13 cellular contexts compared by ENCODE assay signal in the genomic region with DNA sequence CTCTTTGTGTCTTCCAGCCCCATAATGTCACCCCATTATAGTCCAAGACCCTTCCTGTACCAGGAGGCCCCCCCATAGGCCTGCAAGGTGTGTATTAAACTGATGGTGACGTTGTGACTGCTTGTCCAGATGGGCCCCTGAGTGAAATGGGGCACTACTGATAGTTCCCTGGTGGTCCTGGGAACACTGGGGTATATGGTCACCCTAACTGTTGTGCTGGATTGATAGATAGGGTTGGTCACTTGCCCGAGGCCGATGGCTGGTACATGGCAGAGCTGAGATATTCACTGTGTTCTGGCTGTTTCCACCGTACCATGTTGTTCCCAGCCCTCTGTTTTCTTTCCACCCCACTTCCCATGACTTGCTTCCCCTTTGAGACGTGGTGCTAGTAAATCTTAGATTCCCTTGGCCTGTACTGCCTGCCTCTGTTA. TPM values are rescaled to one million over a fixed set of nuclear protein-coding genes. Genes with fewer than 3 reads are reported as not detected.
A peak's percentile ranks its signal among the peaks of the same experiment; 100 is the strongest.
DNase-seq lines count a peak whose midpoint lies in the region; ATAC-seq and TF ChIP-seq lines count a peak whose summit lies in the region.
"Had no signal": no experiment of that assay in that cellular context is flagged by ENCODE, and none has a peak within 500 bp of the region (broad histone marks: within the 10 kb centered on the region; RNA-seq: fewer than 3 reads in every experiment).

No MANE protein-coding gene starts in this region.

- H3F3A ChIP-seq in GM23248 (ENCODE audit: insufficient read depth) = peaks cover 11% of the 10 kb centered on the region

- no peaks in the 10 kb centered on the region for H3K27me3 Mint-ChIP-seq in activated CD4-positive, alpha-beta T cell treated with anti-CD3 and anti-CD28 coated beads, Interleukin-2, amount 10 ng/mL, durations not matched to agents 24 days and 14 days
- no peaks in the 10 kb centered on the region for H3K27me3 Mint-ChIP-seq in chondrocyte (ENCODE audit: low read depth)
- H3K27me3 Mint-ChIP-seq: activated naive CD8-positive, alpha-beta T cell treated with anti-CD3 and anti-CD28 coated beads, Interleukin-2, amount 10 ng/mL, durations not matched to agents 7 days and 5 days had no signal

- peaks cover 24% of the 10 kb centered on the region for H3K4me1 Mint-ChIP-seq in activated CD4-positive, alpha-beta T cell treated with anti-CD3 and anti-CD28 coated beads, Interleukin-2, amount 10 ng/mL, durations not matched to agents 24 days and 14 days
- peaks cover 40% of the 10 kb centered on the region for H3K4me1 Mint-ChIP-seq in chondrocyte (ENCODE audit: low read depth)

- H3K4me3 Mint-ChIP-seq in activated CD4-positive, alpha-beta T cell treated with anti-CD3 and anti-CD28 coated beads, Interleukin-2, amount 10 ng/mL, durations not matched to agents 24 days and 14 days = no peak overlapping the region
- no peak overlapping the region for H3K4me3 Mint-ChIP-seq in chondrocyte (ENCODE audit: unreplicated experiment)
- H3K4me3 Mint-ChIP-seq: activated naive CD8-positive, alpha-beta T cell treated with anti-CD3 and anti-CD28 coated beads, Interleukin-2, amount 10 ng/mL, durations not matched to agents 7 days and 5 days had no signal

- H3K36me3 ChIP-seq in gastrocnemius medialis (peaks cover 0 to 42% of the 10 kb centered on the region in 2 donors), GM23248 (ENCODE audit: low read depth) (peaks cover 12% of the 10 kb centered on the region; the same call in 1 of the 2 replicates)

- H4K20me1 ChIP-seq in GM23248 (ENCODE audit: insufficient read depth) = no peaks in the 10 kb centered on the region

- H3K9me2 ChIP-seq in GM23248 (ENCODE audit: insufficient read depth) = no peaks in the 10 kb centered on the region

- intact Hi-C loops in activated CD4-positive, alpha-beta T cell treated with anti-CD3 and anti-CD28 coated beads, Interleukin-2, amount 10 ng/mL, durations not matched to agents 24 days and 14 days (cut with micrococcal nuclease) = no loop called here
- intact Hi-C loops in gastrocnemius medialis (cut with DNase I; ENCODE audit: low total_unique reads) = no loop called here

- H3K79me2 ChIP-seq in GM23248 (ENCODE audit: insufficient read depth) = peaks cover 79% of the 10 kb centered on the region

- H3K9me3 ChIP-seq in gastrocnemius medialis (no peaks in the 10 kb centered on the region), GM23248 (ENCODE audit: low read depth) (no peaks in the 10 kb centered on the region)
- H3K9me3 ChIP-seq: stomach had no signal

- peak overlapping the region; percentile 10 for H3K27ac Mint-ChIP-seq in activated CD4-positive, alpha-beta T cell treated with anti-CD3 and anti-CD28 coated beads, Interleukin-2, amount 10 ng/mL, durations not matched to agents 24 days and 14 days
- peak overlapping the region; percentile 32 for H3K27ac Mint-ChIP-seq in chondrocyte (ENCODE audit: unreplicated experiment)

- H3K36me3 Mint-ChIP-seq in activated CD4-positive, alpha-beta T cell treated with anti-CD3 and anti-CD28 coated beads, Interleukin-2, amount 10 ng/mL, durations not matched to agents 24 days and 14 days (ENCODE audit: low read depth) = peaks cover 53% of the 10 kb centered on the region
- peaks cover 16% of the 10 kb centered on the region for H3K36me3 Mint-ChIP-seq in chondrocyte (ENCODE audit: low read depth)

- H3K27ac ChIP-seq in gastrocnemius medialis (peak overlapping the region in 3 of 4 donors; percentile 24 to 85 (median 29)), GM23248 (no peak overlapping the region)

- H3K4me1 ChIP-seq in gastrocnemius medialis (peaks cover 35 to 51% of the 10 kb centered on the region in 2 donors), GM23248 (ENCODE audit: insufficient read depth) (peaks cover 13% of the 10 kb centered on the region)

- no peaks in the 10 kb centered on the region for H3K27me3 ChIP-seq in gastrocnemius medialis
- H3K27me3 ChIP-seq in GM23248 (replicated peaks; ENCODE audit: insufficient read depth) = no peaks in the 10 kb centered on the region
- H3K27me3 ChIP-seq: stomach had no signal

- 66 to 69% methylated on average over 5 of the region's 5 CpGs for WGBS in GM23248 (ENCODE audit: low coverage in 1 of 2, low lambda C conversion rate in 2 of 2, missing lambda C conversion rate in 2 of 2), 2 experiments

- no peak overlapping the region for H2AFZ ChIP-seq in GM23248

- DNase-seq in activated CD4-positive, alpha-beta T cell treated with anti-CD3 and anti-CD28 coated beads, Interleukin-2, amount 10 ng/mL, durations not matched to agents 24 days and 14 days = no peak
- DNase-seq in activated CD4-positive, alpha-beta T cell treated with anti-CD3 and anti-CD28 coated beads, Interleukin-2, amount 50 U/mL, for 4 hours = no peak
- DNase-seq in chondrocyte (ENCODE audit: low spot score) = peak; percentile 20
- no peak for DNase-seq in gastrocnemius medialis
- DNase-seq in GM23248 = no peak
- DNase-seq in NCI-H1048 (lab: John Stamatoyannopoulos, UW) = no peak
- DNase-seq: 8988T; activated CD4-positive, alpha-beta T cell treated with anti-CD3 and anti-CD28 coated beads for 4 hours; activated naive CD8-positive, alpha-beta T cell treated with anti-CD3 and anti-CD28 coated beads, Interleukin-2, amount 10 ng/mL, durations not matched to agents 7 days and 5 days; DMS153; left ventricle myocardium superior; stimulated activated CD4-positive, alpha-beta T cell treated with anti-CD3 and anti-CD28 coated beads, Interleukin-1b, Interleukin-23, amount 100 ng/mL, for 48 hours; stomach had no signal

- H3K4me2 ChIP-seq in GM23248 (ENCODE audit: unreplicated experiment) = no peak overlapping the region

- TF ChIP-seq CTCF in chondrocyte (IDR thresholded peaks at IDR 0.05) (no peak), gastrocnemius medialis (IDR thresholded peaks at IDR 0.05 in 4 of 5, conservative IDR thresholded peaks at IDR 0.05 in 1 of 5) (no peak)

- H3K4me3 ChIP-seq in gastrocnemius medialis (no peak overlapping the region), GM23248 (no peak overlapping the region)
- H3K4me3 ChIP-seq: stomach had no signal

- no peak overlapping the region for H3K9ac ChIP-seq in GM23248

- no peak for TF ChIP-seq POLR2A in gastrocnemius medialis (IDR thresholded peaks at IDR 0.05)

- no peak for ATAC-seq in gastrocnemius medialis
- ATAC-seq: left ventricle myocardium superior had no signal

- H3K9me3 Mint-ChIP-seq in activated CD4-positive, alpha-beta T cell treated with anti-CD3 and anti-CD28 coated beads, Interleukin-2, amount 10 ng/mL, durations not matched to agents 24 days and 14 days = no peaks in the 10 kb centered on the region
- H3K9me3 Mint-ChIP-seq in chondrocyte (ENCODE audit: low read depth) = no peaks in the 10 kb centered on the region
- H3K9me3 Mint-ChIP-seq: activated naive CD8-positive, alpha-beta T cell treated with anti-CD3 and anti-CD28 coated beads, Interleukin-2, amount 10 ng/mL, durations not matched to agents 7 days and 5 days had no signal

- in situ Hi-C loops in gastrocnemius medialis (cut with MboI; ENCODE audit: low sequenced_read_pairs in 4 of 4) (no loop called here), GM23248 (cut with MboI) (no loop called here)

RNA-seq across cellular contexts. Expression of a gene that starts 4.3 kb away (rescaled TPM):
- total RNA-seq in activated CD4-positive, alpha-beta T cell treated with anti-CD3 and anti-CD28 coated beads, Interleukin-2, amount 10 ng/mL, durations not matched to agents 24 days and 14 days = 81.6 and 84.1 TPM in 2 replicates
- total RNA-seq in chondrocyte (78.3 to 86.0 TPM (median 79.4 TPM) in 3 replicates), gastrocnemius medialis (10 to 100 TPM; 15.1 to 26.2 (median 20.4) TPM)
- 58.3 and 69.4 TPM in 2 replicates for total RNA-seq in GM23248 (2014; rRNA removed; shearing (Covaris generic))
- polyA plus RNA-seq in GM23248 (2016; fragmentation: Nextera tagmentation; extraction: Ambion mirVana) = 103 and 107 TPM in 2 replicates

RNA-seq across cellular contexts. Expression of a gene that starts 40.5 kb away (rescaled TPM):
- 0.63 and 0.76 TPM in 2 replicates for total RNA-seq in activated CD4-positive, alpha-beta T cell treated with anti-CD3 and anti-CD28 coated beads, Interleukin-2, amount 10 ng/mL, durations not matched to agents 24 days and 14 days
- total RNA-seq in chondrocyte (0.70 to 0.99 TPM (median 0.77 TPM) in 3 replicates), gastrocnemius medialis (1 to 10 TPM in 1 of 4 donors, under 1 TPM in 2, not detected in 1; 0.13 to 1.3 (median 0.20) TPM)
- total RNA-seq in GM23248 (2014; rRNA removed; shearing (Covaris generic)) = 0.25 and 0.54 TPM in 2 replicates
- polyA plus RNA-seq in GM23248 (2016; fragmentation: Nextera tagmentation; extraction: Ambion mirVana) = 0.81 and 1.4 TPM in 2 replicates

RNA-seq across cellular contexts. Expression of a gene that starts 46.3 kb away (rescaled TPM):
- total RNA-seq in activated CD4-positive, alpha-beta T cell treated with anti-CD3 and anti-CD28 coated beads, Interleukin-2, amount 10 ng/mL, durations not matched to agents 24 days and 14 days = 121 and 128 TPM in 2 replicates
- 51.1 to 61.0 TPM (median 51.2 TPM) in 3 replicates for total RNA-seq in chondrocyte
- total RNA-seq in gastrocnemius medialis = 10 to 100 TPM; 64.4 to 78.9 (median 66.4) TPM
- total RNA-seq in GM23248 (2014; rRNA removed; shearing (Covaris generic)) = 61.6 and 71.3 TPM in 2 replicates
- 69.3 and 73.5 TPM in 2 replicates for polyA plus RNA-seq in GM23248 (2016; fragmentation: Nextera tagmentation; extraction: Ambion mirVana)

RNA-seq across cellular contexts. Expression of a gene that starts 49.0 kb away (rescaled TPM):
- 29.5 and 30.3 TPM in 2 replicates for total RNA-seq in activated CD4-positive, alpha-beta T cell treated with anti-CD3 and anti-CD28 coated beads, Interleukin-2, amount 10 ng/mL, durations not matched to agents 24 days and 14 days
- total RNA-seq in chondrocyte (54.7 to 57.0 TPM (median 56.9 TPM) in 3 replicates), gastrocnemius medialis (10 to 100 TPM; 48.8 to 77.0 (median 63.4) TPM)
- 70.8 and 71.2 TPM in 2 replicates for total RNA-seq in GM23248 (2014; rRNA removed; shearing (Covaris generic))
- polyA plus RNA-seq in GM23248 (2016; fragmentation: Nextera tagmentation; extraction: Ambion mirVana) = 66.5 and 67.5 TPM in 2 replicates

RNA-seq across cellular contexts. Expression of a gene that starts 52.2 kb away (rescaled TPM):
- total RNA-seq in activated CD4-positive, alpha-beta T cell treated with anti-CD3 and anti-CD28 coated beads, Interleukin-2, amount 10 ng/mL, durations not matched to agents 24 days and 14 days = 225 and 229 TPM in 2 replicates
- total RNA-seq in chondrocyte (181 to 189 TPM (median 187 TPM) in 3 replicates), gastrocnemius medialis (10 to 100 TPM; 20.8 to 35.0 (median 30.7) TPM)
- 139 and 144 TPM in 2 replicates for total RNA-seq in GM23248 (2014; rRNA removed; shearing (Covaris generic))
- 101 TPM in 2 replicates for polyA plus RNA-seq in GM23248 (2016; fragmentation: Nextera tagmentation; extraction: Ambion mirVana)
